16 cellular contexts compared by ENCODE assay signal in genomic region chr9:19108038-19108437, GRCh38.
"Had no signal": no experiment of that assay in that cellular context is flagged by ENCODE, and none has a peak within 500 bp of the region (broad histone marks: within the 10 kb centered on the region; RNA-seq: fewer than 3 reads in every experiment).

No MANE protein-coding gene starts in this region.

- H3K27me3 Mint-ChIP-seq: activated CD4-positive, alpha-beta T cell treated with anti-CD3 and anti-CD28 coated beads, Interleukin-2, amount 10 ng/mL, durations not matched to agents 7 days and 5 days; activated naive CD4-positive, alpha-beta T cell treated with anti-CD3 and anti-CD28 coated beads, Interleukin-2, amount 10 ng/mL, durations not matched to agents 7 days and 5 days had no signal

- H3K27me3 ChIP-seq: left lung, right atrium auricular region, upper lobe of left lung had no signal

- ATAC-seq: left lung had no signal

- H3K27ac ChIP-seq: left lung, right atrium auricular region, thoracic aorta, upper lobe of left lung had no signal

- H3K36me3 Mint-ChIP-seq: mesothelial cell of epicardium had no signal

- H3K4me1 ChIP-seq: right atrium auricular region had no signal

- H3K9me3 Mint-ChIP-seq: activated CD4-positive, alpha-beta T cell treated with anti-CD3 and anti-CD28 coated beads, Interleukin-2, amount 10 ng/mL, durations not matched to agents 7 days and 5 days; activated naive CD4-positive, alpha-beta T cell treated with anti-CD3 and anti-CD28 coated beads, Interleukin-2, amount 10 ng/mL, durations not matched to agents 7 days and 5 days; nephron had no signal

- H3K27ac Mint-ChIP-seq: activated CD4-positive, alpha-beta T cell treated with anti-CD3 and anti-CD28 coated beads, Interleukin-2, amount 10 ng/mL, durations not matched to agents 7 days and 5 days; activated naive CD4-positive, alpha-beta T cell treated with anti-CD3 and anti-CD28 coated beads, Interleukin-2, amount 10 ng/mL, durations not matched to agents 7 days and 5 days; mesothelial cell of epicardium; nephron had no signal

- FAIRE-seq: bronchial epithelial cell, endometrium, frontal cortex had no signal

- H3K4me3 ChIP-seq: left lung, right atrium auricular region, thoracic aorta, upper lobe of left lung had no signal

- H3K36me3 ChIP-seq: thoracic aorta had no signal

- H3K9me3 ChIP-seq: left lung, right atrium auricular region, thoracic aorta, upper lobe of left lung had no signal

- H3K4me3 Mint-ChIP-seq: activated CD4-positive, alpha-beta T cell treated with anti-CD3 and anti-CD28 coated beads, Interleukin-2, amount 10 ng/mL, durations not matched to agents 7 days and 5 days; activated naive CD4-positive, alpha-beta T cell treated with anti-CD3 and anti-CD28 coated beads, Interleukin-2, amount 10 ng/mL, durations not matched to agents 7 days and 5 days; mesothelial cell of epicardium; nephron had no signal

- DNase-seq: activated CD4-positive, alpha-beta T cell treated with anti-CD3 and anti-CD28 coated beads, Interleukin-2, amount 10 ng/mL, durations not matched to agents 7 days and 5 days; activated naive CD4-positive, alpha-beta T cell treated with anti-CD3 and anti-CD28 coated beads, Interleukin-2, amount 10 ng/mL, durations not matched to agents 7 days and 5 days; cerebellar nuclear complex; cortex of kidney; erythroblast; left lung; nucleus accumbens; T1000; upper lobe of left lung had no signal
